Comparison of ENCODE assay signal across 26 cellular contexts in genomic region chr4:144411119-144411518, GRCh38.
DNase-seq lines count a peak whose midpoint lies in the region; ATAC-seq and TF ChIP-seq lines count a peak whose summit lies in the region.
"Had no signal": no experiment of that assay in that cellular context is flagged by ENCODE, and none has a peak within 500 bp of the region (broad histone marks: within the 10 kb centered on the region; RNA-seq: fewer than 3 reads in every experiment).

No MANE protein-coding gene starts in this region.

- H3K4me1 ChIP-seq in BE2C = no peaks in the 10 kb centered on the region
- H3K4me1 ChIP-seq: ascending aorta, tibial nerve had no signal

- no peak overlapping the region for H3K4me3 ChIP-seq in BE2C (ENCODE audit: low read depth, low read length)
- H3K4me3 ChIP-seq: ascending aorta, mucosa of descending colon, skin epidermis, tibial nerve had no signal

- peaks cover 0 to 1% (median 0%) of the 10 kb centered on the region in 3 donors for H3K27me3 Mint-ChIP-seq in CD14-positive monocyte (ENCODE audit: low read depth in 3 of 3)
- H3K27me3 Mint-ChIP-seq: activated naive CD4-positive, alpha-beta T cell treated with anti-CD3 and anti-CD28 coated beads, Interleukin-2, amount 50 U/mL, for 24 hours; stimulated activated naive CD8-positive, alpha-beta T cell treated with anti-CD3 and anti-CD28 coated beads, Interleukin-15, Interleukin-2, amounts not matched to agents 100 ng/mL and 50 ng/mL, for 24 hours had no signal

- peaks cover 0 to 2% (median 0%) of the 10 kb centered on the region in 7 donors for H3K9me3 Mint-ChIP-seq in CD14-positive monocyte
- H3K9me3 Mint-ChIP-seq: activated naive CD4-positive, alpha-beta T cell treated with anti-CD3 and anti-CD28 coated beads, Interleukin-2, amount 50 U/mL, for 24 hours; neural crest cell; stimulated activated naive CD8-positive, alpha-beta T cell treated with anti-CD3 and anti-CD28 coated beads, Interleukin-15, Interleukin-2, amounts not matched to agents 100 ng/mL and 50 ng/mL, for 24 hours had no signal

- DNase-seq in BE2C = no peak
- no peak for DNase-seq in activated CD4-positive, CD25-positive, alpha-beta regulatory T cell (lab: John Stamatoyannopoulos, UW)
- no peak for DNase-seq in stimulated activated CD4-positive, alpha-beta T cell treated with anti-CD3 and anti-CD28 coated beads, Interleukin-4, amount 100 ng/mL, for 4 hours
- no peak for DNase-seq in CD14-positive monocyte (ENCODE audit: low spot score)
- DNase-seq: ACHN; activated CD8-positive, alpha-beta memory T cell treated with anti-CD3 and anti-CD28 coated beads for 24 hours; activated T-cell treated with anti-CD3 and anti-CD28 coated beads, Interleukin-2, amount 50 U/mL, for 4 hours; H7; hippocampal formation; Karpas-422; mucosa of descending colon; NCI-H1048; NCI-H510A treated with DMSO at 0.1 percent for 48 hours; posterior cingulate gyrus; stimulated activated CD4-positive, alpha-beta T cell treated with anti-CD3 and anti-CD28 coated beads, Interleukin-2, amount 100 ng/mL, for 24 hours had no signal

- no peak overlapping the region for H3K4me3 Mint-ChIP-seq in CD14-positive monocyte
- H3K4me3 Mint-ChIP-seq: activated naive CD4-positive, alpha-beta T cell treated with anti-CD3 and anti-CD28 coated beads, Interleukin-2, amount 50 U/mL, for 24 hours; activated T-cell treated with anti-CD3 and anti-CD28 coated beads, Interleukin-2, amount 50 U/mL, for 4 hours; neural crest cell; stimulated activated naive CD8-positive, alpha-beta T cell treated with anti-CD3 and anti-CD28 coated beads, Interleukin-15, Interleukin-2, amounts not matched to agents 100 ng/mL and 50 ng/mL, for 24 hours had no signal

- intact Hi-C loops in CD14-positive monocyte (cut with micrococcal nuclease) = no loop called here

- ATAC-seq in GM18511 (IDR thresholded peaks at IDR 0.05; ENCODE audit: unreplicated experiment) (peak; percentile 48), GM19452 (IDR thresholded peaks at IDR 0.05; ENCODE audit: unreplicated experiment) (peak; percentile 52), HG02852 (IDR thresholded peaks at IDR 0.05; ENCODE audit: unreplicated experiment) (peak; percentile 76), HG03439 (IDR thresholded peaks at IDR 0.05; ENCODE audit: unreplicated experiment) (peak; percentile 57)
- ATAC-seq: activated T-cell treated with anti-CD3 and anti-CD28 coated beads, Interleukin-2, amount 50 U/mL, for 4 hours; mucosa of descending colon had no signal

- H3K27ac Mint-ChIP-seq in CD14-positive monocyte = no peak overlapping the region
- H3K27ac Mint-ChIP-seq: activated naive CD4-positive, alpha-beta T cell treated with anti-CD3 and anti-CD28 coated beads, Interleukin-2, amount 50 U/mL, for 24 hours; stimulated activated naive CD8-positive, alpha-beta T cell treated with anti-CD3 and anti-CD28 coated beads, Interleukin-15, Interleukin-2, amounts not matched to agents 100 ng/mL and 50 ng/mL, for 24 hours had no signal

- H3K9me3 ChIP-seq in BE2C = no peaks in the 10 kb centered on the region
- H3K9me3 ChIP-seq: ascending aorta, mucosa of descending colon, tibial nerve had no signal

- no peaks in the 10 kb centered on the region for H3K4me1 Mint-ChIP-seq in CD14-positive monocyte
- H3K4me1 Mint-ChIP-seq: activated naive CD4-positive, alpha-beta T cell treated with anti-CD3 and anti-CD28 coated beads, Interleukin-2, amount 50 U/mL, for 24 hours had no signal

- H3K27me3 ChIP-seq in BE2C = no peaks in the 10 kb centered on the region
- H3K27me3 ChIP-seq: ascending aorta, foreskin keratinocyte, tibial nerve had no signal

- H3K36me3 ChIP-seq in BE2C = no peaks in the 10 kb centered on the region
- H3K36me3 ChIP-seq: ascending aorta, tibial nerve had no signal

- no peaks in the 10 kb centered on the region for H3K36me3 Mint-ChIP-seq in CD14-positive monocyte
- H3K36me3 Mint-ChIP-seq: activated naive CD4-positive, alpha-beta T cell treated with anti-CD3 and anti-CD28 coated beads, Interleukin-2, amount 50 U/mL, for 24 hours had no signal

- TF ChIP-seq CTCF in BE2C (IDR thresholded peaks at IDR 0.05; ENCODE audit: low read depth, low read length) = no peak
- no peak for TF ChIP-seq CTCF in CD14-positive monocyte (IDR thresholded peaks at IDR 0.05)
